In genomic region chr22:24871611-24872205, GRCh38 we compare ENCODE assay signal across 22 cellular contexts.
"Had no signal": no experiment of that assay in that cellular context is flagged by ENCODE, and none has a peak within 500 bp of the region (broad histone marks: within the 10 kb centered on the region; RNA-seq: fewer than 3 reads in every experiment).

No MANE protein-coding gene starts in this region.

- H3K27ac ChIP-seq: brain microvascular endothelial cell, epithelial cell of prostate, neutrophil, right atrium auricular region, skin epidermis, testis, upper lobe of right lung, WERI-Rb-1 had no signal

- H3K9me3 ChIP-seq: neutrophil, right atrium auricular region, testis, upper lobe of right lung had no signal

- H3K9me3 Mint-ChIP-seq: activated T-helper 2 cell treated with anti-CD3 and anti-CD28 coated beads, Interferon-gamma antibody, Interleukin-2, Interleukin-4, amounts not matched to agents 10 μg/mL and 5 μg/mL and 100 μg/mL, durations not matched to agents 14 hours and 24 hours and 36 hours; T-helper 1 cell treated with Interleukin-12 subunit alpha and Interleukin-12 subunit beta and Interleukin-4 antibody, amounts not matched to agents 30 μg/mL and 1 μg/mL, for 36 hours had no signal

- ATAC-seq: effector memory CD8-positive, alpha-beta T cell; left cardiac atrium; naive thymus-derived CD4-positive, alpha-beta T cell; stimulated activated naive CD8-positive, alpha-beta T cell treated with anti-CD3 and anti-CD28 coated beads, Interleukin-15, amount 100 ng/mL, for 72 hours; upper lobe of right lung had no signal

- H3K27me3 Mint-ChIP-seq: dendritic cell treated with granulocyte-macrophage colony-stimulating factor and Interleukin-4, amounts not matched to agents 40 ng/mL and 50 ng/mL, for 4 days; naive thymus-derived CD4-positive, alpha-beta T cell; stimulated activated naive CD8-positive, alpha-beta T cell treated with anti-CD3 and anti-CD28 coated beads, Interleukin-15, amount 100 ng/mL, for 72 hours had no signal

- H3K4me1 Mint-ChIP-seq: naive thymus-derived CD4-positive, alpha-beta T cell; stimulated activated naive CD8-positive, alpha-beta T cell treated with anti-CD3 and anti-CD28 coated beads, Interleukin-15, amount 100 ng/mL, for 72 hours had no signal

- DNase-seq: activated CD4-positive, alpha-beta T cell treated with anti-CD3 and anti-CD28 coated beads for 48 hours; activated CD8-positive, alpha-beta memory T cell treated with anti-CD3 and anti-CD28 coated beads for 24 hours; activated naive CD4-positive, alpha-beta T cell treated with anti-CD3 and anti-CD28 coated beads, Interleukin-2, amount 50 U/mL, for 16 hours; amygdala; brain microvascular endothelial cell; effector memory CD8-positive, alpha-beta T cell; hypothalamus; left cardiac atrium; naive thymus-derived CD4-positive, alpha-beta T cell; stimulated activated CD4-positive, alpha-beta T cell treated with anti-CD3 and anti-CD28 coated beads, Interleukin-4, amount 100 ng/mL, for 4 hours; stimulated activated naive CD8-positive, alpha-beta T cell treated with anti-CD3 and anti-CD28 coated beads, Interleukin-15, amount 100 ng/mL, for 72 hours; testis; upper lobe of right lung; WERI-Rb-1 had no signal

- H3K36me3 ChIP-seq: brain microvascular endothelial cell, neutrophil, upper lobe of right lung, WERI-Rb-1 had no signal

- H3K4me1 ChIP-seq: testis, upper lobe of right lung had no signal

- H3K27ac Mint-ChIP-seq: activated T-helper 2 cell treated with anti-CD3 and anti-CD28 coated beads, Interferon-gamma antibody, Interleukin-2, Interleukin-4, amounts not matched to agents 10 μg/mL and 5 μg/mL and 100 μg/mL, durations not matched to agents 14 hours and 24 hours and 36 hours; dendritic cell treated with granulocyte-macrophage colony-stimulating factor and Interleukin-4, amounts not matched to agents 40 ng/mL and 50 ng/mL, for 4 days; effector memory CD8-positive, alpha-beta T cell; naive thymus-derived CD4-positive, alpha-beta T cell; stimulated activated naive CD8-positive, alpha-beta T cell treated with anti-CD3 and anti-CD28 coated beads, Interleukin-15, amount 100 ng/mL, for 72 hours; T-helper 1 cell treated with Interleukin-12 subunit alpha and Interleukin-12 subunit beta and Interleukin-4 antibody, amounts not matched to agents 30 μg/mL and 1 μg/mL, for 36 hours had no signal

- H3K4me3 ChIP-seq: lung, right atrium auricular region, skin epidermis, testis, upper lobe of right lung had no signal

- H3K4me3 Mint-ChIP-seq: dendritic cell treated with granulocyte-macrophage colony-stimulating factor and Interleukin-4, amounts not matched to agents 40 ng/mL and 50 ng/mL, for 4 days; effector memory CD8-positive, alpha-beta T cell; naive thymus-derived CD4-positive, alpha-beta T cell; stimulated activated naive CD8-positive, alpha-beta T cell treated with anti-CD3 and anti-CD28 coated beads, Interleukin-15, amount 100 ng/mL, for 72 hours; T-helper 1 cell treated with Interleukin-12 subunit alpha and Interleukin-12 subunit beta and Interleukin-4 antibody, amounts not matched to agents 30 μg/mL and 1 μg/mL, for 36 hours had no signal

- H3K27me3 ChIP-seq: brain microvascular endothelial cell, neutrophil, right atrium auricular region, testis, upper lobe of right lung had no signal
